ENCODE assay signal across 14 cellular contexts in the genomic region with DNA sequence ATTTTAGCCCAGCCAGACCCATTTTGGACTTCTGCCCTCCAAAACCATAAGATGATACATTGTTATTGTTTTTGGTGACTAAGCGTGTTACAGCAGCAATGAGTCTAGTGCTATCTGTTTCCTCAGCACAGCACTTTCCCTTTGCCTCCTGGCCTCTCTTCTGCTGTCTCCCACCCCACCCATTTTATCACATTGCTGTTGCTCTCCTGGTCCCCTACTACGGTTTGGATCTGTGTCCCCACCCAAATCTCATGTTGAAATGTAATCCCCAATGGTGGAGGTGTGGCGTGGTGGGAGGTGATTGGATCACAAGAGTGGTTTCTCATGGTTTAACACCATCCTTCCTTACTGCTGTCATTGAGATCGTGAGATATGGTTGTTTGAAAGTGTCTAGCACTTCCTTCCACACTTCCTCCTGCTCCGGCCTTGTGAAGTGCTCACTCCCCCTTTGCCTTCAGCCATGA. TPM values are rescaled to one million over a fixed set of nuclear protein-coding genes. Genes with fewer than 3 reads are reported as not detected.
DNase-seq lines count a peak whose midpoint lies in the region; ATAC-seq, FAIRE-seq and TF ChIP-seq lines count a peak whose summit lies in the region.
"Had no signal": no experiment of that assay in that cellular context is flagged by ENCODE, and none has a peak within 500 bp of the region (broad histone marks: within the 10 kb centered on the region; RNA-seq: fewer than 3 reads in every experiment).

No MANE protein-coding gene starts in this region.

- no peak for ATAC-seq in GM18517 (IDR thresholded peaks at IDR 0.05; ENCODE audit: unreplicated experiment)

- no peaks in the 10 kb centered on the region for H3K36me3 ChIP-seq in bronchial epithelial cell (ENCODE audit: control insufficient read depth, insufficient read depth, low read length)
- H3K36me3 ChIP-seq: BE2C had no signal

- TF ChIP-seq CTCF in bronchial epithelial cell (IDR thresholded peaks at IDR 0.05; ENCODE audit: insufficient read depth, low read length, severe bottlenecking) = no peak

- H3K4me3 ChIP-seq in bronchial epithelial cell (ENCODE audit: low read depth, low read length) = no peak overlapping the region
- H3K4me3 ChIP-seq: PC-9 had no signal

- H3K27me3 ChIP-seq in bronchial epithelial cell (ENCODE audit: control insufficient read depth, insufficient read depth, low read length) = no peaks in the 10 kb centered on the region
- H3K27me3 ChIP-seq: BE2C had no signal

- FAIRE-seq in bronchial epithelial cell (lab: Jason Lieb, UNC) = no peak
- FAIRE-seq: frontal cortex had no signal

- in situ Hi-C loops in Caki2 (cut with HindIII; ENCODE audit: low pct_unique_long_range_greater_than_20kb, low sequenced_read_pairs) = loop anchor here (25.0 kb wide), 1 partner anchor 393 kb away; no protein-coding TSS in a partner anchor

- DNase-seq in Caki2 (ENCODE audit: low read depth) (peak; percentile 61), M059J (ENCODE audit: low read depth) (peak; percentile 73), bronchial epithelial cell (ENCODE audit: low read depth) (peak; percentile 26), kidney tubule cell (ENCODE audit: low spot score) (peak; percentile 52), NCI-H1105 treated with DMSO at 0.1 percent for 48 hours (lab: John Stamatoyannopoulos, UW) (no peak), DMS153 treated with DMSO at 0.1 percent for 48 hours (lab: John Stamatoyannopoulos, UW; ENCODE audit: unreplicated experiment) (no peak)
- DNase-seq in activated CD8-positive, alpha-beta memory T cell treated with anti-CD3 and anti-CD28 coated beads, Interleukin-2, amount 50 U/mL, for 48 hours = no peak
- DNase-seq: activated CD4-positive, CD25-positive, alpha-beta regulatory T cell treated with anti-CD3 and anti-CD28 coated beads, Interleukin-2, amount 50 U/mL, for 72 hours; activated naive CD8-positive, alpha-beta T cell treated with anti-CD3 and anti-CD28 coated beads, Interleukin-2, amount 10 ng/mL, durations not matched to agents 7 days and 5 days; BE2C; cortex of kidney; PC-9 had no signal

RNA-seq across cellular contexts. Expression of a gene that starts 59.8 kb away (rescaled TPM):
- total RNA-seq in Caki2 (2014; rRNA removed; shearing (Covaris generic); ENCODE audit: low replicate concordance) = 17.5 and 35.8 TPM in 2 replicates
- 41.6 and 50.0 TPM in 2 replicates for total RNA-seq in M059J (2014; rRNA removed; shearing (Covaris generic))
- 48.7 and 84.9 TPM in 2 replicates for total RNA-seq in bronchial epithelial cell

Comparison
In these comparisons a context has a peak if more than half of its experiments do, and no peak if none do; other contexts are left out.
1. DNase-seq: peak in Caki2 (single experiment), M059J (single experiment), bronchial epithelial cell (single experiment) and kidney tubule cell (single experiment); none in activated CD8-positive, alpha-beta memory T cell treated with anti-CD3 and anti-CD28 coated beads, Interleukin-2, amount 50 U/mL, for 48 hours (single experiment), NCI-H1105 treated with DMSO at 0.1 percent for 48 hours (single experiment) and DMS153 treated with DMSO at 0.1 percent for 48 hours (single experiment).